In genomic region chr1:9792156-9793042, GRCh38 we compare ENCODE assay signal across 10 cellular contexts. TPM values are rescaled to one million over a fixed set of nuclear protein-coding genes. Genes with fewer than 3 reads are reported as not detected.
DNase-seq lines count a peak whose midpoint lies in the region; ATAC-seq and TF ChIP-seq lines count a peak whose summit lies in the region.
"Had no signal": no experiment of that assay in that cellular context is flagged by ENCODE, and none has a peak within 500 bp of the region (broad histone marks: within the 10 kb centered on the region; RNA-seq: fewer than 3 reads in every experiment).

No MANE protein-coding gene starts in this region.

- no peaks in the 10 kb centered on the region for H3K36me3 ChIP-seq in ectodermal cell (ENCODE audit: control insufficient read depth, insufficient read depth, low read length)
- no peaks in the 10 kb centered on the region for H3K36me3 ChIP-seq in sigmoid colon

- TF ChIP-seq EP300 in sigmoid colon (IDR thresholded peaks at IDR 0.05) = no peak

- H3K4me1 Mint-ChIP-seq in activated naive CD4-positive, alpha-beta T cell treated with anti-CD3 and anti-CD28 coated beads, Interleukin-2, amount 10 ng/mL, durations not matched to agents 7 days and 5 days = peaks cover 51% of the 10 kb centered on the region
- peaks cover 33% of the 10 kb centered on the region for H3K4me1 Mint-ChIP-seq in activated CD8-positive, alpha-beta memory T cell treated with anti-CD3 and anti-CD28 coated beads, Interleukin-2, amount 10 ng/mL, durations not matched to agents 7 days and 5 days

- H3K27ac ChIP-seq in ectodermal cell (ENCODE audit: insufficient read depth, low read depth, low read length, poor library complexity, severe bottlenecking) (peak overlapping the region; percentile 26), sigmoid colon (no peak overlapping the region)
- H3K27ac ChIP-seq: BLaER1 had no signal

- H3K27ac Mint-ChIP-seq in activated naive CD4-positive, alpha-beta T cell treated with anti-CD3 and anti-CD28 coated beads, Interleukin-2, amount 10 ng/mL, durations not matched to agents 7 days and 5 days = peak overlapping the region; percentile 7
- no peak overlapping the region for H3K27ac Mint-ChIP-seq in activated CD8-positive, alpha-beta memory T cell treated with anti-CD3 and anti-CD28 coated beads, Interleukin-2, amount 10 ng/mL, durations not matched to agents 7 days and 5 days

- H3K9me3 ChIP-seq in ectodermal cell (ENCODE audit: control insufficient read depth, low read length) (no peaks in the 10 kb centered on the region), sigmoid colon (no peaks in the 10 kb centered on the region)

- H3K27me3 ChIP-seq in ectodermal cell (ENCODE audit: control insufficient read depth, insufficient read depth, low read length, poor library complexity, severe bottlenecking) (no peaks in the 10 kb centered on the region), sigmoid colon (no peaks in the 10 kb centered on the region)
- H3K27me3 ChIP-seq: BLaER1 had no signal

- CTCF ChIA-PET in activated naive CD4-positive, alpha-beta T cell treated with anti-CD3 and anti-CD28 coated beads, Interleukin-2, amount 10 ng/mL, durations not matched to agents 7 days and 5 days (lab: Charles Lee) = interaction anchor here (0.7 to 2.0 kb wide), 3 partner anchors 8 to 70 kb away, joined by 3 to 10 read pairs (median 3); no protein-coding TSS in a partner anchor
- CTCF ChIA-PET in activated CD8-positive, alpha-beta memory T cell treated with anti-CD3 and anti-CD28 coated beads, Interleukin-2, amount 10 ng/mL, durations not matched to agents 7 days and 5 days (lab: Charles Lee) = interaction anchor here (1.6 kb wide), 1 partner anchor 8 kb away, joined by 8 read pairs; no protein-coding TSS in a partner anchor

- DNase-seq in activated naive CD4-positive, alpha-beta T cell treated with anti-CD3 and anti-CD28 coated beads, Interleukin-2, amount 10 ng/mL, durations not matched to agents 7 days and 5 days = no peak
- DNase-seq in activated naive CD4-positive, alpha-beta T cell treated with Interleukin-2 at 50 U/mL for 16 hours = no peak
- DNase-seq in NCI-H2171 (lab: John Stamatoyannopoulos, UW) (peak; percentile 95), sigmoid colon (peak; percentile 49), GM13976 (ENCODE audit: low spot score) (no peak)
- DNase-seq in activated CD8-positive, alpha-beta memory T cell treated with anti-CD3 and anti-CD28 coated beads, Interleukin-2, amount 10 ng/mL, durations not matched to agents 7 days and 5 days = no peak
- DNase-seq: activated gamma-delta T cell had no signal

- no peak overlapping the region for H3K4me3 Mint-ChIP-seq in activated naive CD4-positive, alpha-beta T cell treated with anti-CD3 and anti-CD28 coated beads, Interleukin-2, amount 10 ng/mL, durations not matched to agents 7 days and 5 days
- H3K4me3 Mint-ChIP-seq in activated CD8-positive, alpha-beta memory T cell treated with anti-CD3 and anti-CD28 coated beads, Interleukin-2, amount 10 ng/mL, durations not matched to agents 7 days and 5 days = no peak overlapping the region

- ATAC-seq in GM19328 (IDR thresholded peaks at IDR 0.05; ENCODE audit: unreplicated experiment) = no peak
- ATAC-seq in activated CD8-positive, alpha-beta memory T cell treated with anti-CD3 and anti-CD28 coated beads, Interleukin-2, amount 10 ng/mL, durations not matched to agents 7 days and 5 days = no peak

- H3K4me1 ChIP-seq in ectodermal cell (ENCODE audit: control insufficient read depth, insufficient read depth, low read length) (peaks cover 19% of the 10 kb centered on the region), sigmoid colon (peaks cover 0 to 37% (median 25%) of the 10 kb centered on the region in 4 donors)

- no peak for TF ChIP-seq CTCF in sigmoid colon (IDR thresholded peaks at IDR 0.05)
- no peak for TF ChIP-seq CTCF in GM13976 (IDR thresholded peaks at IDR 0.05; ENCODE audit: borderline replicate concordance, control extremely low read depth, extremely low read depth, insufficient read depth, missing control alignments)

- H3K27me3 Mint-ChIP-seq in activated naive CD4-positive, alpha-beta T cell treated with anti-CD3 and anti-CD28 coated beads, Interleukin-2, amount 10 ng/mL, durations not matched to agents 7 days and 5 days = no peaks in the 10 kb centered on the region
- H3K27me3 Mint-ChIP-seq in activated CD8-positive, alpha-beta memory T cell treated with anti-CD3 and anti-CD28 coated beads, Interleukin-2, amount 10 ng/mL, durations not matched to agents 7 days and 5 days = no peaks in the 10 kb centered on the region

- 69 to 72% methylated on average over 14 of the region's 14 CpGs for WGBS in ectodermal cell, 2 experiments
- WGBS in sigmoid colon, 2 donors = 78 to 83% methylated on average over 14 of the region's 14 CpGs

- peaks cover 3% of the 10 kb centered on the region for H3K9me3 Mint-ChIP-seq in activated naive CD4-positive, alpha-beta T cell treated with anti-CD3 and anti-CD28 coated beads, Interleukin-2, amount 10 ng/mL, durations not matched to agents 7 days and 5 days
- peaks cover 3% of the 10 kb centered on the region for H3K9me3 Mint-ChIP-seq in activated CD8-positive, alpha-beta memory T cell treated with anti-CD3 and anti-CD28 coated beads, Interleukin-2, amount 10 ng/mL, durations not matched to agents 7 days and 5 days (ENCODE audit: low read depth)

- H3K4me3 ChIP-seq in ectodermal cell (ENCODE audit: insufficient read depth, low read depth, low read length) = no peak overlapping the region
- no peak overlapping the region for H3K4me3 ChIP-seq in sigmoid colon
- H3K4me3 ChIP-seq: BLaER1 had no signal

- H3K36me3 Mint-ChIP-seq in activated naive CD4-positive, alpha-beta T cell treated with anti-CD3 and anti-CD28 coated beads, Interleukin-2, amount 10 ng/mL, durations not matched to agents 7 days and 5 days = peaks cover 31% of the 10 kb centered on the region
- H3K36me3 Mint-ChIP-seq in activated CD8-positive, alpha-beta memory T cell treated with anti-CD3 and anti-CD28 coated beads, Interleukin-2, amount 10 ng/mL, durations not matched to agents 7 days and 5 days = peaks cover 19% of the 10 kb centered on the region

- no peak for TF ChIP-seq POLR2A in sigmoid colon (IDR thresholded peaks at IDR 0.05)

- in situ Hi-C loops in GM13976 (cut with MboI; ENCODE audit: low sequenced_read_pairs, unreplicated experiment) = no loop called here

- intact Hi-C loops in sigmoid colon (cut with DNase I) = no loop called here

RNA-seq across cellular contexts. Expression of gene CLSTN1, which starts 31.4 kb away (rescaled TPM):
- polyA plus RNA-seq in ectodermal cell (2013, experiment 1 of 4) = 172 TPM
- polyA plus RNA-seq in ectodermal cell (2013, experiment 2 of 4) = 176 TPM
- polyA plus RNA-seq in ectodermal cell (2013, experiment 3 of 4) = 124 TPM
- polyA plus RNA-seq in ectodermal cell (2013, experiment 4 of 4) = 136 TPM
- total RNA-seq in sigmoid colon = 10 to 100 TPM; 33.9 to 71.2 (median 36.4) TPM
- 100 to 1,000 TPM in 1 of 3 donors, 10 to 100 TPM in 2; 21.0 to 105 (median 28.9) TPM for polyA plus RNA-seq in sigmoid colon
- 10 to 100 TPM; 81.5 to 99.3 TPM for total RNA-seq in activated CD8-positive, alpha-beta memory T cell treated with anti-CD3 and anti-CD28 coated beads, Interleukin-2, amount 10 ng/mL, durations not matched to agents 7 days and 5 days

Comparison
In these comparisons a context has a peak if more than half of its experiments do, and no peak if none do; other contexts are left out.
1. DNase-seq: peak in NCI-H2171 (single experiment) and sigmoid colon (single experiment); none in activated naive CD4-positive, alpha-beta T cell treated with anti-CD3 and anti-CD28 coated beads, Interleukin-2, amount 10 ng/mL, durations not matched to agents 7 days and 5 days (single experiment), activated naive CD4-positive, alpha-beta T cell treated with Interleukin-2 at 50 U/mL for 16 hours (single experiment), GM13976 (single experiment) and activated CD8-positive, alpha-beta memory T cell treated with anti-CD3 and anti-CD28 coated beads, Interleukin-2, amount 10 ng/mL, durations not matched to agents 7 days and 5 days (single experiment).